In the genomic region with DNA sequence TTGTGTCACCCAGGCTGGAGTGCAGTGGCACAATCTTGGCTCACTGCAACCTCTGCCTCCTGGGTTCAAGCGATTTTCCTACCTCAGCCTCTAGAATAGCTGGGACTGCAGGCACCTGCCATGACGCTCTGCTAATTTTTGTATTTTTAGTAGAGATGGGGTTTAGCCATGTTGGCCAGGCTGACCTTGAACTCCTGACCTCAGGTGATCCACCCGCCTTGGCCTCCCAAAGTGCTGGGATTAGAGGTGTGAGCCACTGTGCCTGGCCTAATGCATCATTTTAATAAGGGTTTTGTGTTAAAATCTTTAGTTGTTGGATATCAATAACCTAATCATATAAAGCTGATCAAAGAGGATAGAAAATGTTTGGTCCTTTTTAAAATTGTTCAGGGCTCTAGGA, we compare ENCODE assay signal across 1 cellular context. TPM values are rescaled to one million over a fixed set of nuclear protein-coding genes. Genes with fewer than 3 reads are reported as not detected.
"Had no signal": no experiment of that assay in that cellular context is flagged by ENCODE, and none has a peak within 500 bp of the region (broad histone marks: within the 10 kb centered on the region; RNA-seq: fewer than 3 reads in every experiment).

No MANE protein-coding gene starts in this region.

RNA-seq across cellular contexts. Expression of gene NUDT2, which starts 21.1 kb away (rescaled TPM):
- total RNA-seq: ascending aorta had no signal
